11 cellular contexts compared by ENCODE assay signal in the genomic region with DNA sequence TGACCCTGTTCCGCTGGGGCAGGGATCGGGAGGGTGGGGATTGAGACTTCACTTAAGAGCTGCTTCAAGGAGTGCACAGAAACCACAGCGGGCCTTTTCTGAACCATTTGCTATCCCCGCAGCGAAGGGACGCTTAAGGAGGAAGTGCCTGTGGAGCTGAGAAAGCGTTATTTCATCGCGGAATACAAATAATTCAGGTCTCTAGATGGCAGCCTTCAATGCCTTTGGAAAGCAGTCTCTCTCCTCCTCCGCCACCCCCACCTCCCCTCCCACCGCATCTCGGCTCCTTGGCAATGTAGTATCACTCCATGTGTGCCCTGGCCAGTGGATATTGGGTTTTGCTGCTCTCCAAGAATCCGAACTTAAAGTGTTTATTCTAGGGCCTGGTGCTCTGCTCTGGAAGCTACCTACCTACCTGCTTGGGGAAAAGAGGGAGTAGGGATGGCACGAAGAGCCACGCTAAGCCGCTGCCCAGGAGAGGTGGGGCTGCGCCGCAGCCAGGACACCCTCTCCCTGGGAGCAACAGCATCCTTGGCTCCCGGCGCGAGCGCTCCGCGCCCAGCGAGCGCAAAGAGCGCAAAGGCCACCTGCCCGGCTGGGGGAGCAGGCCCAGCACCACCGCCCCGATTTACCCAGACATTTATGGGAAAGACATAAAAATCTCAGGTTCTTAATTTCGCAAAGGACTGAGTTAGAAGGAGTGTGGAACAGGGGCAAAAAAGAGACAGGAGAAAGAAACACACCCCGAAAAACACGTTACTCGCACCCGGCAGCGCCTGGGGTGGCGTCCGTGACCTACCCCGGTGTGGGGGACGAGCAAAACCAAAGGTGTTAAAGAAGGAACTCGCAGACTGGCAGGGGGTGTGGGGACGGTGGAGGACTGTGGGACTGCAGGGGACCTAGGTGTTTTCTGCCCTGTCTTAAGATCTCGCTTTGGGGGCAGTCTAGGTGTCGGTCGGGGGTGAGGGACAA. TPM values are rescaled to one million over a fixed set of nuclear protein-coding genes. Genes with fewer than 3 reads are reported as not detected.
A peak's percentile ranks its signal among the peaks of the same experiment; 100 is the strongest.
DNase-seq lines count a peak whose midpoint lies in the region; ATAC-seq and TF ChIP-seq lines count a peak whose summit lies in the region.
"Had no signal": no experiment of that assay in that cellular context is flagged by ENCODE, and none has a peak within 500 bp of the region (broad histone marks: within the 10 kb centered on the region; RNA-seq: fewer than 3 reads in every experiment).

No MANE protein-coding gene starts in this region.

- ATAC-seq in WTC11 (peak; percentile 61), HG02798 (IDR thresholded peaks at IDR 0.05; ENCODE audit: poor library complexity, unreplicated experiment) (no peak), HG03469 (IDR thresholded peaks at IDR 0.05; ENCODE audit: unreplicated experiment) (no peak)

- H3K9me3 ChIP-seq in CD4-positive, alpha-beta memory T cell (ENCODE audit: control insufficient read depth in 1 of 2, low read length in 2 of 2), result no peaks in the 10 kb centered on the region

- no peak for DNase-seq in activated CD4-positive, alpha-beta T cell treated with anti-CD3 and anti-CD28 coated beads, Interleukin-2, amount 10 ng/mL, durations not matched to agents 7 days and 5 days
- DNase-seq in activated CD4-positive, alpha-beta T cell treated with anti-CD3 and anti-CD28 coated beads, Interleukin-2, amount 50 U/mL, for 48 hours, result no peak
- DNase-seq in WTC11 (ENCODE audit: low spot score), result peak; percentile 47
- no peak for DNase-seq in T-helper 2 cell treated with Interferon-gamma antibody and Interleukin-4, amounts not matched to agents 5 μg/mL and 100 μg/mL, for 36 hours (ENCODE audit: low spot score)
- no peak for DNase-seq in CD4-positive, alpha-beta memory T cell
- DNase-seq: activated T-cell treated with anti-CD3 and anti-CD28 coated beads, Interleukin-2, amount 50 U/mL, for 1 hour; mesenchymal stem cell had no signal

- H3K27ac ChIP-seq in CD4-positive, alpha-beta memory T cell (ENCODE audit: low read depth, low read length), result no peak overlapping the region

- H3K36me3 Mint-ChIP-seq in activated CD4-positive, alpha-beta T cell treated with anti-CD3 and anti-CD28 coated beads, Interleukin-2, amount 10 ng/mL, durations not matched to agents 7 days and 5 days (ENCODE audit: low read depth), result no peaks in the 10 kb centered on the region
- H3K36me3 Mint-ChIP-seq in WTC11, result peaks cover 4% of the 10 kb centered on the region; the same call in 1 of the 2 replicates
- no peaks in the 10 kb centered on the region for H3K36me3 Mint-ChIP-seq in T-helper 2 cell treated with Interferon-gamma antibody and Interleukin-4, amounts not matched to agents 5 μg/mL and 100 μg/mL, for 36 hours (ENCODE audit: low read depth)
- H3K36me3 Mint-ChIP-seq in CD4-positive, alpha-beta memory T cell, result no peaks in the 10 kb centered on the region

- CTCF ChIA-PET in activated CD4-positive, alpha-beta T cell treated with anti-CD3 and anti-CD28 coated beads, Interleukin-2, amount 10 ng/mL, durations not matched to agents 7 days and 5 days (lab: Charles Lee), result no interaction called here
- CTCF ChIA-PET in WTC11 (lab: Charles Lee), result interaction anchor here (0.7 to 2.0 kb wide), 3 partner anchors 122 to 290 kb away, joined by 3 to 4 read pairs (median 3); no protein-coding TSS in a partner anchor
- CTCF ChIA-PET in CD4-positive, alpha-beta memory T cell (lab: Charles Lee; ENCODE audit: partially characterized antibody), result no interaction called here

- H3K4me3 Mint-ChIP-seq in activated CD4-positive, alpha-beta T cell treated with anti-CD3 and anti-CD28 coated beads, Interleukin-2, amount 10 ng/mL, durations not matched to agents 7 days and 5 days, result no peak overlapping the region
- peak overlapping the region; percentile 88 for H3K4me3 Mint-ChIP-seq in WTC11
- no peak overlapping the region for H3K4me3 Mint-ChIP-seq in T-helper 2 cell treated with Interferon-gamma antibody and Interleukin-4, amounts not matched to agents 5 μg/mL and 100 μg/mL, for 36 hours
- peak overlapping the region in 1 of 8 donors; percentile 31 for H3K4me3 Mint-ChIP-seq in CD4-positive, alpha-beta memory T cell

- peak overlapping the region; percentile 48 for H3K4me3 ChIP-seq in iPS-11a (ENCODE audit: low read depth, low read length)
- H3K4me3 ChIP-seq in CD4-positive, alpha-beta memory T cell (ENCODE audit: low read length in 2 of 2), result no peak overlapping the region

- TF ChIP-seq CTCF in WTC11 (IDR thresholded peaks at IDR 0.05), result no peak

- intact Hi-C loops in CD4-positive, alpha-beta memory T cell (cut with micrococcal nuclease), result no loop called here

- no peaks in the 10 kb centered on the region for H3K4me1 Mint-ChIP-seq in activated CD4-positive, alpha-beta T cell treated with anti-CD3 and anti-CD28 coated beads, Interleukin-2, amount 10 ng/mL, durations not matched to agents 7 days and 5 days
- H3K4me1 Mint-ChIP-seq in WTC11, result peaks cover 5% of the 10 kb centered on the region
- H3K4me1 Mint-ChIP-seq in T-helper 2 cell treated with Interferon-gamma antibody and Interleukin-4, amounts not matched to agents 5 μg/mL and 100 μg/mL, for 36 hours (ENCODE audit: low read depth), result no peaks in the 10 kb centered on the region
- H3K4me1 Mint-ChIP-seq in CD4-positive, alpha-beta memory T cell, result no peaks in the 10 kb centered on the region

- no peaks in the 10 kb centered on the region for H3K9me3 Mint-ChIP-seq in activated CD4-positive, alpha-beta T cell treated with anti-CD3 and anti-CD28 coated beads, Interleukin-2, amount 10 ng/mL, durations not matched to agents 7 days and 5 days
- peaks cover 10% of the 10 kb centered on the region for H3K9me3 Mint-ChIP-seq in WTC11
- H3K9me3 Mint-ChIP-seq in T-helper 2 cell treated with Interferon-gamma antibody and Interleukin-4, amounts not matched to agents 5 μg/mL and 100 μg/mL, for 36 hours, result peaks cover 6% of the 10 kb centered on the region
- peaks cover 2 to 19% (median 13%) of the 10 kb centered on the region in 8 donors for H3K9me3 Mint-ChIP-seq in CD4-positive, alpha-beta memory T cell

- POLR2A ChIA-PET in activated CD4-positive, alpha-beta T cell treated with anti-CD3 and anti-CD28 coated beads, Interleukin-2, amount 10 ng/mL, durations not matched to agents 7 days and 5 days (lab: Charles Lee), result no interaction called here
- POLR2A ChIA-PET in WTC11 (lab: Charles Lee), result no interaction called here
- POLR2A ChIA-PET in CD4-positive, alpha-beta memory T cell (lab: Charles Lee; ENCODE audit: partially characterized antibody), result no interaction called here

- peaks cover 15% of the 10 kb centered on the region for H3K27me3 Mint-ChIP-seq in activated CD4-positive, alpha-beta T cell treated with anti-CD3 and anti-CD28 coated beads, Interleukin-2, amount 10 ng/mL, durations not matched to agents 7 days and 5 days
- H3K27me3 Mint-ChIP-seq in WTC11 (ENCODE audit: low read depth), result peaks cover 46% of the 10 kb centered on the region
- H3K27me3 Mint-ChIP-seq in T-helper 2 cell treated with Interferon-gamma antibody and Interleukin-4, amounts not matched to agents 5 μg/mL and 100 μg/mL, for 36 hours (ENCODE audit: low read depth), result peaks cover 10% of the 10 kb centered on the region
- peaks cover 2 to 7% of the 10 kb centered on the region in 2 donors for H3K27me3 Mint-ChIP-seq in CD4-positive, alpha-beta memory T cell

- H3K27ac Mint-ChIP-seq in activated CD4-positive, alpha-beta T cell treated with anti-CD3 and anti-CD28 coated beads, Interleukin-2, amount 10 ng/mL, durations not matched to agents 7 days and 5 days, result peak overlapping the region; percentile 46
- H3K27ac Mint-ChIP-seq in WTC11, result no peak overlapping the region
- H3K27ac Mint-ChIP-seq in T-helper 2 cell treated with Interferon-gamma antibody and Interleukin-4, amounts not matched to agents 5 μg/mL and 100 μg/mL, for 36 hours, result no peak overlapping the region
- H3K27ac Mint-ChIP-seq in CD4-positive, alpha-beta memory T cell, result no peak overlapping the region

- H3K4me1 ChIP-seq in CD4-positive, alpha-beta memory T cell (ENCODE audit: insufficient read depth, low read length), result no peaks in the 10 kb centered on the region

- H3K36me3 ChIP-seq in CD4-positive, alpha-beta memory T cell (ENCODE audit: insufficient read depth, low read length), result no peaks in the 10 kb centered on the region

- no peaks in the 10 kb centered on the region for H3K27me3 ChIP-seq in CD4-positive, alpha-beta memory T cell (ENCODE audit: insufficient read depth, low read length)

TF ChIP-seq in WTC11, 78 proteins besides CTCF, POLR2A, EP300 and RAD21:
- TF ChIP-seq ZNF423 (CRISPR knock-in tag; IDR thresholded peaks at IDR 0.05) (0 out of 2 replicates have a peak, but pooled peaks have one; percentile 25), SP1 (CRISPR knock-in tag; conservative IDR thresholded peaks at IDR 0.05) (no peak)
- TF ChIP-seq, protein P1, sequence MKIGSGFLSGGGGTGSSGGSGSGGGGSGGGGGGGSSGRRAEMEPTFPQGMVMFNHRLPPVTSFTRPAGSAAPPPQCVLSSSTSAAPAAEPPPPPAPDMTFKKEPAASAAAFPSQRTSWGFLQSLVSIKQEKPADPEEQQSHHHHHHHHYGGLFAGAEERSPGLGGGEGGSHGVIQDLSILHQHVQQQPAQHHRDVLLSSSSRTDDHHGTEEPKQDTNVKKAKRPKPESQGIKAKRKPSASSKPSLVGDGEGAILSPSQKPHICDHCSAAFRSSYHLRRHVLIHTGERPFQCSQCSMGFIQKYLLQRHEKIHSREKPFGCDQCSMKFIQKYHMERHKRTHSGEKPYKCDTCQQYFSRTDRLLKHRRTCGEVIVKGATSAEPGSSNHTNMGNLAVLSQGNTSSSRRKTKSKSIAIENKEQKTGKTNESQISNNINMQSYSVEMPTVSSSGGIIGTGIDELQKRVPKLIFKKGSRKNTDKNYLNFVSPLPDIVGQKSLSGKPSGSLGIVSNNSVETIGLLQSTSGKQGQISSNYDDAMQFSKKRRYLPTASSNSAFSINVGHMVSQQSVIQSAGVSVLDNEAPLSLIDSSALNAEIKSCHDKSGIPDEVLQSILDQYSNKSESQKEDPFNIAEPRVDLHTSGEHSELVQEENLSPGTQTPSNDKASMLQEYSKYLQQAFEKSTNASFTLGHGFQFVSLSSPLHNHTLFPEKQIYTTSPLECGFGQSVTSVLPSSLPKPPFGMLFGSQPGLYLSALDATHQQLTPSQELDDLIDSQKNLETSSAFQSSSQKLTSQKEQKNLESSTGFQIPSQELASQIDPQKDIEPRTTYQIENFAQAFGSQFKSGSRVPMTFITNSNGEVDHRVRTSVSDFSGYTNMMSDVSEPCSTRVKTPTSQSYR (CRISPR knock-in tag; IDR thresholded peaks at IDR 0.05), result no peak

RNA-seq across cellular contexts. Expression of a gene that starts 1.1 kb away (rescaled TPM):
- not detected for total RNA-seq in activated CD4-positive, alpha-beta T cell treated with anti-CD3 and anti-CD28 coated beads, Interleukin-2, amount 10 ng/mL, durations not matched to agents 7 days and 5 days
- not detected in 3 replicates for total RNA-seq in WTC11 (2021)
- not detected for total RNA-seq in CD4-positive, alpha-beta memory T cell
- polyA plus RNA-seq in CD4-positive, alpha-beta memory T cell, result not detected
- total RNA-seq: smooth muscle cell had no signal
- polyA plus RNA-seq: smooth muscle cell had no signal
